25 cellular contexts compared by ENCODE assay signal in the genomic region with DNA sequence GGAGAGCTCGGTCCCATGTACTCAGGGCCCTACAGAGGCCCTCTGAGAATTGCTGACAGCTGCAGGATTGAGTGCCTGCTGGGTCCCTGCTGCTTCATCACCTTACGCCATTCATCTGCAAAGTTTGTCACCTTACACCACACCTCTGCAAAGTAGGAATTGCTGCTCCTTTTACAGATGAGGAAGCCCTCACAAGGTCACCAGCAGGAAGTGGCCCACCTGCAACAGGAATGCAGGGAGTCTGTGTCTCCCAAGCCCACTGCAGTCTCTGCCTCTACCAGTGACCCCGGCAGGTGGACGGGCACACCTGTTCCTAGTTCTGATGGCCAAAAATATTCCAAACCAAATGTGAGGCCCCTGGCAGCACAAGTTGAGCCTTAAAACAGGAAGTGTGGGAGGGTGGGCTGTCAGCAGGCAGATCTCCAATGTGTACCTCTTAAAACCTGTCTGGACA.
A peak's percentile ranks its signal among the peaks of the same experiment; 100 is the strongest.
DNase-seq lines count a peak whose midpoint lies in the region; ATAC-seq, FAIRE-seq and TF ChIP-seq lines count a peak whose summit lies in the region.
"Had no signal": no experiment of that assay in that cellular context is flagged by ENCODE, and none has a peak within 500 bp of the region (broad histone marks: within the 10 kb centered on the region; RNA-seq: fewer than 3 reads in every experiment).

No MANE protein-coding gene starts in this region.

- intact Hi-C loops in HepG2 (cut with micrococcal nuclease; ENCODE audit: unreplicated experiment) (no loop called here), right lobe of liver (cut with DNase I) (no loop called here)

- no peak overlapping the region for H3K9ac ChIP-seq in HepG2 (ENCODE audit: insufficient read depth, low read depth, low read length)
- H3K9ac ChIP-seq: BLaER1 had no signal

- H3K4me1 ChIP-seq in HepG2 (ENCODE audit: insufficient read depth, low read length) (no peaks in the 10 kb centered on the region), right lobe of liver (no peaks in the 10 kb centered on the region)
- H3K4me1 ChIP-seq: breast epithelium, SJCRH30, upper lobe of left lung had no signal

- H4K20me1 ChIP-seq in HepG2 (ENCODE audit: insufficient read depth, low read length): no peaks in the 10 kb centered on the region
- H4K20me1 ChIP-seq: BLaER1 had no signal

- no peak for FAIRE-seq in HepG2 (lab: Jason Lieb, UNC)
- FAIRE-seq: GM19239 had no signal

- no peak for TF ChIP-seq CTCF in HepG2 (CRISPR knock-in tag; IDR thresholded peaks at IDR 0.05)
- no peak for TF ChIP-seq CTCF in right lobe of liver (IDR thresholded peaks at IDR 0.05)

- no peak for TF ChIP-seq EP300 in HepG2 (IDR thresholded peaks at IDR 0.05; ENCODE audit: low read depth in 2 of 2, low read length in 2 of 2)
- no peak for TF ChIP-seq EP300 in HepG2 (CRISPR knock-in tag; IDR thresholded peaks at IDR 0.05; ENCODE audit: borderline replicate concordance)

- BruUV-seq in HepG2 (replicated peaks; lab: Mats Ljungman, UMichigan): no TSS peak

- no peaks in the 10 kb centered on the region for H3K79me2 ChIP-seq in HepG2 (ENCODE audit: insufficient read depth, low read length)

- no peak overlapping the region for H3K4me2 ChIP-seq in HepG2 (ENCODE audit: low read depth, low read length)
- H3K4me2 ChIP-seq: BLaER1 had no signal

- CTCF ChIA-PET in HepG2 (lab: Yijun Ruan, JAX; ENCODE audit: low intra/inter-chr PET ratio, low total read pairs): no interaction called here

- in situ Hi-C loops in HepG2 (cut with HindIII; ENCODE audit: extremely low pct_ligation_motif_present, low pct_unique_long_range_greater_than_20kb): no loop called here

- H2AFZ ChIP-seq in HepG2 (ENCODE audit: low read length): no peak overlapping the region

- peak; percentile 31; the same call in 2 of the 3 replicates for ATAC-seq in HepG2
- no peak for ATAC-seq in right lobe of liver
- no peak for ATAC-seq in GM19035 (IDR thresholded peaks at IDR 0.05; ENCODE audit: unreplicated experiment)
- ATAC-seq: sciatic nerve; stimulated activated effector memory CD8-positive, alpha-beta T cell treated with anti-CD3 and anti-CD28 coated beads, Interleukin-12 subunit alpha, Interleukin-12 subunit beta, amount 100 ng/mL, for 72 hours had no signal

- H3K27ac ChIP-seq in HepG2 (ENCODE audit: extremely low read length, insufficient read depth, low read length) (no peak overlapping the region), right lobe of liver (no peak overlapping the region)
- H3K27ac ChIP-seq: BLaER1, breast epithelium, SJCRH30, upper lobe of left lung had no signal

- H3K36me3 ChIP-seq in HepG2 (replicated peaks in 1 of 2; ENCODE audit: control insufficient read depth in 1 of 2, insufficient read depth in 2 of 2, low read length in 2 of 2) (no peaks in the 10 kb centered on the region), right lobe of liver (no peaks in the 10 kb centered on the region)
- H3K36me3 ChIP-seq: BLaER1, breast epithelium, HAP-1, SJCRH30, upper lobe of left lung had no signal

- POLR2A ChIA-PET in HepG2 (lab: Yijun Ruan, JAX): no interaction called here

- no peak overlapping the region for H3K4me3 ChIP-seq in HepG2 (replicated peaks in 1 of 3; ENCODE audit: insufficient read depth in 1 of 3, low read depth in 2 of 3, low read length in 3 of 3)
- H3K4me3 ChIP-seq in right lobe of liver: no peak overlapping the region
- H3K4me3 ChIP-seq: BLaER1, breast epithelium, HAP-1, lung, SJCRH30, upper lobe of left lung had no signal

- no peaks in the 10 kb centered on the region for H3K9me3 ChIP-seq in HepG2 (ENCODE audit: low read length)
- H3K9me3 ChIP-seq in right lobe of liver: no peaks in the 10 kb centered on the region
- H3K9me3 ChIP-seq: SJCRH30, upper lobe of left lung had no signal

- H3K27me3 ChIP-seq in HepG2 (ENCODE audit: control insufficient read depth in 1 of 2, insufficient read depth in 2 of 2, low read length in 2 of 2) (peaks cover 0 to 18% of the 10 kb centered on the region in 2 experiments; a peak in 1 of 5 replicates), right lobe of liver (no peaks in the 10 kb centered on the region)
- H3K27me3 ChIP-seq: BLaER1, breast epithelium, SJCRH30, upper lobe of left lung had no signal

- DNase-seq in HepG2 (ENCODE audit: low spot score): no peak
- no peak for DNase-seq in right lobe of liver
- DNase-seq in NCI-H510A treated with DMSO at 0.1 percent for 48 hours (lab: John Stamatoyannopoulos, UW): peak; percentile 61
- peak; percentile 82 for DNase-seq in iPS DF 19.7 (ENCODE audit: low read depth, low spot score)
- DNase-seq in HCEC 1CT: no peak
- no peak for DNase-seq in NCI-H128 (lab: John Stamatoyannopoulos, UW; ENCODE audit: unreplicated experiment)
- no peak for DNase-seq in epidermal melanocyte (ENCODE audit: insufficient read length, low spot score)
- DNase-seq: activated CD4-positive, alpha-beta T cell treated with anti-CD3 and anti-CD28 coated beads, Interleukin-2, amount 50 U/mL, for 48 hours; activated naive CD4-positive, alpha-beta T cell treated with anti-CD3 and anti-CD28 coated beads for 36 hours; effector CD4-positive, alpha-beta T cell; NCI-H187; NCI-H524 treated with DMSO at 0.1 percent for 48 hours; posterior cingulate gyrus; SJCRH30; stimulated activated CD4-positive, alpha-beta T cell treated with anti-CD3 and anti-CD28 coated beads, Interleukin-12 subunit alpha, Interleukin-12 subunit beta, amount 100 ng/mL, for 4 hours; stimulated activated CD4-positive, alpha-beta T cell treated with anti-CD3 and anti-CD28 coated beads, Interleukin-4, amount 100 ng/mL, for 24 hours; upper lobe of left lung had no signal

- TF ChIP-seq RAD21 in HepG2 (CRISPR knock-in tag; IDR thresholded peaks at IDR 0.05): no peak

- 68% methylated on average over 4 of the region's 4 CpGs for WGBS in HepG2 (ENCODE audit: low lambda C conversion rate)
- WGBS in right lobe of liver (ENCODE audit: insufficient coverage, low coverage, low lambda C conversion rate, missing lambda C conversion rate): 54% methylated on average over 3 of the region's 4 CpGs

- TF ChIP-seq POLR2A in HepG2 (IDR thresholded peaks at IDR 0.05; ENCODE audit: insufficient read depth in 1 of 2, low read depth in 2 of 2, low read length in 2 of 2) (no peak), right lobe of liver (IDR thresholded peaks at IDR 0.05) (no peak)

TF ChIP-seq in HepG2, 621 proteins besides CTCF, POLR2A, EP300 and RAD21:
- TF ChIP-seq MAFK (conservative IDR thresholded peaks at IDR 0.05 in 1 of 2, IDR thresholded peaks at IDR 0.05 in 1 of 2; ENCODE audit: low read length in 2 of 2) (peak; percentile 16 to 59; a peak in 3 of 4 replicates), ZNF607 (CRISPR knock-in tag; IDR thresholded peaks at IDR 0.05; ENCODE audit: borderline replicate concordance) (no peak)

Comparison
In these comparisons a context has a peak if more than half of its experiments do, and no peak if none do; other contexts are left out.
1. DNase-seq: peak in NCI-H510A treated with DMSO at 0.1 percent for 48 hours (single experiment) and iPS DF 19.7 (single experiment); none in HepG2 (single experiment), right lobe of liver (0 of 3), HCEC 1CT (single experiment), NCI-H128 (single experiment) and epidermal melanocyte (single experiment).